ENCODE assay signal across 26 cellular contexts in the genomic region with DNA sequence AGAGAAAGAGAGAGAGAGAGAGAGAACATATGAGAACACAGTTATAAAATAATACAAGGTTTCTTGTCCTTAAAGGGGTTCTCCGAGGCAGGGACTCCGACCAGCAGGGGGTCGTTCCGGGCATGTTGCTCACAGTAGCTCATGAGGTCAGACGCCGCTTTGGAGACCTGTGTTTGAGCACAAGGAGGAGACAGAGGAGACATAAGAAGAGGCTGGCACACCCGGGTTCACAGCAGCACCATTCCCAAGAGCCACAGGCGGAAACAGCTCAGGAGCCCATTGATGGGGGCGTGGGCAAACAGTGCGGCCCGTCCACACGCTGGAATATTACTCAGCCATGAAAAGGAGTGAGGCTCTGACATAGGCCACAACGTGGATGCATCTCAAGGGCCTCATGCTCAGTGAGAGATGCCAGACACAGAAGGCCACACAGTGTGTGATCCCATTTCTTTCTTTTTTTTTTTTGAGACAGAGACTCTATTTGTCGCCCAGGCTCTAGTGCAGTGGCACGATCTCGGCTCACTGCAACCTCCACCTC. TPM values are rescaled to one million over a fixed set of nuclear protein-coding genes. Genes with fewer than 3 reads are reported as not detected.
"Had no signal": no experiment of that assay in that cellular context is flagged by ENCODE, and none has a peak within 500 bp of the region (broad histone marks: within the 10 kb centered on the region; RNA-seq: fewer than 3 reads in every experiment).

No MANE protein-coding gene starts in this region.

- ATAC-seq: heart left ventricle; mucosa of descending colon; naive thymus-derived CD4-positive, alpha-beta T cell; natural killer cell treated with Interleukin-12 subunit alpha and Interleukin-12 subunit beta and Interleukin-15 and Interleukin-18, amount 100 ng/mL, for 72 hours; right lobe of liver; stimulated activated naive B cell treated with anti-CD40 and anti-IgM and Interleukin-4, amounts not matched to agents 10 μg/mL and 1 μg/mL and 100 μg/mL, for 72 hours; stimulated activated naive CD8-positive, alpha-beta T cell treated with anti-CD3 and anti-CD28 coated beads, Interleukin-15, Interleukin-2, amounts not matched to agents 100 U/mL and 50 U/mL, for 24 hours; upper lobe of right lung had no signal

- H3K79me2 ChIP-seq: hepatocyte had no signal

- H3K36me3 Mint-ChIP-seq: natural killer cell treated with Interleukin-12 subunit alpha and Interleukin-12 subunit beta and Interleukin-15 and Interleukin-18, amount 100 ng/mL, for 72 hours had no signal

- H2AFZ ChIP-seq: hepatocyte had no signal

- H3K27ac Mint-ChIP-seq: memory B cell; progenitor cell of endocrine pancreas; stimulated activated naive B cell treated with anti-CD40 and anti-IgM and Interleukin-4, amounts not matched to agents 10 μg/mL and 1 μg/mL and 100 μg/mL, for 72 hours had no signal

- H3K4me3 Mint-ChIP-seq: memory B cell; naive thymus-derived CD4-positive, alpha-beta T cell; natural killer cell treated with Interleukin-12 subunit alpha and Interleukin-12 subunit beta and Interleukin-15 and Interleukin-18, amount 100 ng/mL, for 72 hours; stimulated activated naive B cell treated with anti-CD40 and anti-IgM and Interleukin-4, amounts not matched to agents 10 μg/mL and 1 μg/mL and 100 μg/mL, for 72 hours had no signal

- DNase-seq: heart left ventricle; islet precursor cell; left ventricle myocardium inferior; midbrain; mucosa of descending colon; naive thymus-derived CD4-positive, alpha-beta T cell; nucleus accumbens; ovary; right lobe of liver; stimulated activated CD4-positive, alpha-beta T cell treated with anti-CD3 and anti-CD28 coated beads, Interleukin-1b, Interleukin-23, amount 100 ng/mL, for 48 hours; stimulated activated CD4-positive, alpha-beta T cell treated with anti-CD3 and anti-CD28 coated beads, Interleukin-2, amount 100 ng/mL, for 48 hours; stimulated activated naive B cell treated with anti-CD40 and anti-IgM and Interleukin-4, amounts not matched to agents 10 μg/mL and 1 μg/mL and 100 μg/mL, for 72 hours; stimulated activated naive CD8-positive, alpha-beta T cell treated with anti-CD3 and anti-CD28 coated beads, Interleukin-15, Interleukin-2, amounts not matched to agents 100 U/mL and 50 U/mL, for 24 hours; stomach; testis; tibial artery; trophoblast cell; upper lobe of right lung had no signal

- H3K9me3 Mint-ChIP-seq: memory B cell; natural killer cell treated with Interleukin-12 subunit alpha and Interleukin-12 subunit beta and Interleukin-15 and Interleukin-18, amount 100 ng/mL, for 72 hours; stimulated activated naive B cell treated with anti-CD40 and anti-IgM and Interleukin-4, amounts not matched to agents 10 μg/mL and 1 μg/mL and 100 μg/mL, for 72 hours had no signal

- H3K27me3 ChIP-seq: heart left ventricle, hepatocyte, ovary, right atrium auricular region, right lobe of liver, stomach, testis, upper lobe of right lung had no signal

- H3K4me2 ChIP-seq: hepatocyte, smooth muscle cell had no signal

- H3K27ac ChIP-seq: heart left ventricle, hepatocyte, left ventricle myocardium inferior, ovary, right atrium auricular region, right lobe of liver, stomach, testis, tibial artery, upper lobe of right lung had no signal

- H3K9me3 ChIP-seq: heart left ventricle, left ventricle myocardium inferior, mucosa of descending colon, ovary, right atrium auricular region, right lobe of liver, stomach, testis, tibial artery, upper lobe of right lung had no signal

- FAIRE-seq: urothelium cell line had no signal

- H3K4me1 ChIP-seq: right lobe of liver, testis, tibial artery, upper lobe of right lung had no signal

- H3K4me3 ChIP-seq: heart left ventricle, hepatocyte, left ventricle myocardium inferior, mucosa of descending colon, ovary, right atrium auricular region, right lobe of liver, smooth muscle cell, stomach, testis, tibial artery, upper lobe of right lung had no signal

- H3K27me3 Mint-ChIP-seq: memory B cell; naive thymus-derived CD4-positive, alpha-beta T cell; natural killer cell treated with Interleukin-12 subunit alpha and Interleukin-12 subunit beta and Interleukin-15 and Interleukin-18, amount 100 ng/mL, for 72 hours; progenitor cell of endocrine pancreas; stimulated activated naive B cell treated with anti-CD40 and anti-IgM and Interleukin-4, amounts not matched to agents 10 μg/mL and 1 μg/mL and 100 μg/mL, for 72 hours had no signal

- H3K36me3 ChIP-seq: heart left ventricle, left ventricle myocardium inferior, ovary, right atrium auricular region, right lobe of liver, stomach, tibial artery, upper lobe of right lung had no signal

RNA-seq across cellular contexts. Expression of a gene that starts 39.1 kb away (rescaled TPM):
- polyA plus RNA-seq: neural cell had no signal
